27 cellular contexts compared by ENCODE assay signal in genomic region chr1:157920748-157921147, GRCh38.
"Had no signal": no experiment of that assay in that cellular context is flagged by ENCODE, and none has a peak within 500 bp of the region (broad histone marks: within the 10 kb centered on the region; RNA-seq: fewer than 3 reads in every experiment).

No MANE protein-coding gene starts in this region.

- H3K4me3 ChIP-seq: stomach, suprapubic skin, testis, thoracic aorta, thyroid gland, tibial artery, tibial nerve, transverse colon, upper lobe of left lung, upper lobe of right lung, uterus, vagina had no signal

- H3K9me3 Mint-ChIP-seq: stimulated activated effector memory CD8-positive, alpha-beta T cell treated with anti-CD3 and anti-CD28 coated beads, Interleukin-12 subunit alpha, Interleukin-12 subunit beta, amount 100 ng/mL, for 72 hours; stimulated activated memory B cell treated with anti-CD40 and anti-IgM and Interleukin-4, amounts not matched to agents 10 μg/mL and 1 μg/mL and 100 μg/mL, for 72 hours; stimulated activated naive CD8-positive, alpha-beta T cell treated with anti-CD3 and anti-CD28 coated beads, Interleukin-15, amount 100 ng/mL, for 72 hours; stimulated activated naive CD8-positive, alpha-beta T cell treated with anti-CD3 and anti-CD28 coated beads, Interleukin-15, Interleukin-2, amounts not matched to agents 100 ng/mL and 50 ng/mL, for 24 hours; type B pancreatic cell had no signal

- H3K27ac ChIP-seq: stomach, suprapubic skin, testis, thoracic aorta, thyroid gland, tibial artery, tibial nerve, transverse colon, upper lobe of left lung, upper lobe of right lung, uterus, vagina had no signal

- H3K36me3 ChIP-seq: stomach, suprapubic skin, thoracic aorta, thyroid gland, tibial artery, tibial nerve, transverse colon, upper lobe of left lung, upper lobe of right lung, uterus, vagina had no signal

- H3K4me1 Mint-ChIP-seq: stimulated activated effector memory CD8-positive, alpha-beta T cell treated with anti-CD3 and anti-CD28 coated beads, Interleukin-12 subunit alpha, Interleukin-12 subunit beta, amount 100 ng/mL, for 72 hours; stimulated activated naive CD8-positive, alpha-beta T cell treated with anti-CD3 and anti-CD28 coated beads, Interleukin-15, amount 100 ng/mL, for 72 hours had no signal

- H3K4me3 Mint-ChIP-seq: stimulated activated effector memory CD8-positive, alpha-beta T cell treated with anti-CD3 and anti-CD28 coated beads, Interleukin-12 subunit alpha, Interleukin-12 subunit beta, amount 100 ng/mL, for 72 hours; stimulated activated memory B cell treated with anti-CD40 and anti-IgM and Interleukin-4, amounts not matched to agents 10 μg/mL and 1 μg/mL and 100 μg/mL, for 72 hours; stimulated activated naive CD8-positive, alpha-beta T cell treated with anti-CD3 and anti-CD28 coated beads, Interleukin-15, amount 100 ng/mL, for 72 hours; stimulated activated naive CD8-positive, alpha-beta T cell treated with anti-CD3 and anti-CD28 coated beads, Interleukin-15, Interleukin-2, amounts not matched to agents 100 ng/mL and 50 ng/mL, for 24 hours; type B pancreatic cell had no signal

- ATAC-seq: stimulated activated effector memory CD8-positive, alpha-beta T cell treated with anti-CD3 and anti-CD28 coated beads, Interleukin-12 subunit alpha, Interleukin-12 subunit beta, amount 100 ng/mL, for 72 hours; stimulated activated memory B cell treated with anti-CD40 and anti-IgM and Interleukin-4, amounts not matched to agents 10 μg/mL and 1 μg/mL and 100 μg/mL, for 72 hours; stimulated activated naive CD8-positive, alpha-beta T cell treated with anti-CD3 and anti-CD28 coated beads, Interleukin-15, amount 100 ng/mL, for 72 hours; stimulated activated naive CD8-positive, alpha-beta T cell treated with anti-CD3 and anti-CD28 coated beads, Interleukin-15, Interleukin-2, amounts not matched to agents 100 U/mL and 50 U/mL, for 24 hours; upper lobe of right lung had no signal

- H3K9me3 ChIP-seq: stomach, suprapubic skin, testis, thoracic aorta, thyroid gland, tibial artery, tibial nerve, transverse colon, upper lobe of left lung, upper lobe of right lung, uterus, vagina had no signal

- H3K4me1 ChIP-seq: stomach, suprapubic skin, testis, thyroid gland, tibial artery, tibial nerve, transverse colon, upper lobe of left lung, upper lobe of right lung, uterus, vagina had no signal

- H3K27me3 ChIP-seq: testis, thyroid gland, tibial artery, tibial nerve, transverse colon, upper lobe of left lung, upper lobe of right lung, uterus, vagina had no signal

- H3K36me3 Mint-ChIP-seq: stimulated activated effector memory CD8-positive, alpha-beta T cell treated with anti-CD3 and anti-CD28 coated beads, Interleukin-12 subunit alpha, Interleukin-12 subunit beta, amount 100 ng/mL, for 72 hours; stimulated activated memory B cell treated with anti-CD40 and anti-IgM and Interleukin-4, amounts not matched to agents 10 μg/mL and 1 μg/mL and 100 μg/mL, for 72 hours; type B pancreatic cell had no signal

- DNase-seq: stimulated activated CD4-positive, alpha-beta T cell treated with anti-CD3 and anti-CD28 coated beads, Interleukin-2, amount 100 ng/mL, for 24 hours; stimulated activated CD4-positive, alpha-beta T cell treated with anti-CD3 and anti-CD28 coated beads, Interleukin-2, amount 100 ng/mL, for 48 hours; stimulated activated CD4-positive, alpha-beta T cell treated with anti-CD3 and anti-CD28 coated beads, Interleukin-4, amount 100 ng/mL, for 1 hour; stimulated activated CD4-positive, alpha-beta T cell treated with anti-CD3 and anti-CD28 coated beads, Interleukin-4, amount 100 ng/mL, for 24 hours; stimulated activated CD4-positive, alpha-beta T cell treated with anti-CD3 and anti-CD28 coated beads, Interleukin-4, amount 100 ng/mL, for 4 hours; stimulated activated naive CD4-positive, alpha-beta T cell; stimulated activated naive CD4-positive, alpha-beta T cell treated with Interleukin-2 at 50 U/mL for 16 hours; stimulated activated naive CD8-positive, alpha-beta T cell treated with anti-CD3 and anti-CD28 coated beads, Interleukin-15, amount 100 ng/mL, for 72 hours; stimulated activated naive CD8-positive, alpha-beta T cell treated with anti-CD3 and anti-CD28 coated beads, Interleukin-15, Interleukin-2, amounts not matched to agents 100 U/mL and 50 U/mL, for 24 hours; stomach; substantia nigra; testis; thyroid gland; tibial artery; transverse colon; trophoblast cell; upper lobe of left lung; upper lobe of right lung; uterus had no signal

- H3K27me3 Mint-ChIP-seq: stimulated activated memory B cell treated with anti-CD40 and anti-IgM and Interleukin-4, amounts not matched to agents 10 μg/mL and 1 μg/mL and 100 μg/mL, for 72 hours had no signal

- H3K27ac Mint-ChIP-seq: stimulated activated effector memory CD8-positive, alpha-beta T cell treated with anti-CD3 and anti-CD28 coated beads, Interleukin-12 subunit alpha, Interleukin-12 subunit beta, amount 100 ng/mL, for 72 hours; stimulated activated memory B cell treated with anti-CD40 and anti-IgM and Interleukin-4, amounts not matched to agents 10 μg/mL and 1 μg/mL and 100 μg/mL, for 72 hours; stimulated activated naive CD8-positive, alpha-beta T cell treated with anti-CD3 and anti-CD28 coated beads, Interleukin-15, amount 100 ng/mL, for 72 hours; stimulated activated naive CD8-positive, alpha-beta T cell treated with anti-CD3 and anti-CD28 coated beads, Interleukin-15, Interleukin-2, amounts not matched to agents 100 ng/mL and 50 ng/mL, for 24 hours; type B pancreatic cell had no signal
